In genomic region chr1:172832332-172832731, GRCh38 we compare ENCODE assay signal across 18 cellular contexts.
DNase-seq lines count a peak whose midpoint lies in the region; ATAC-seq and TF ChIP-seq lines count a peak whose summit lies in the region.
"Had no signal": no experiment of that assay in that cellular context is flagged by ENCODE, and none has a peak within 500 bp of the region (broad histone marks: within the 10 kb centered on the region; RNA-seq: fewer than 3 reads in every experiment).

No MANE protein-coding gene starts in this region.

- peak overlapping the region; percentile 19; the same call in 1 of the 2 replicates for H3K4me2 ChIP-seq in DND-41 (ENCODE audit: insufficient read depth, low read length)

- no peaks in the 10 kb centered on the region for H3K36me3 ChIP-seq in DND-41 (ENCODE audit: insufficient read depth, low read length)
- no peaks in the 10 kb centered on the region for H3K36me3 ChIP-seq in gastrocnemius medialis

- H3K27ac ChIP-seq in DND-41 (ENCODE audit: low read length) = peak overlapping the region; percentile 67
- H3K27ac ChIP-seq in gastrocnemius medialis = no peak overlapping the region
- H3K27ac ChIP-seq: C4-2B had no signal

- POLR2A ChIA-PET in activated CD8-positive, alpha-beta T cell treated with anti-CD3 and anti-CD28 coated beads, Interleukin-2, amount 10 ng/mL, durations not matched to agents 7 days and 5 days (lab: Charles Lee) = no interaction called here

- CTCF ChIA-PET in activated CD8-positive, alpha-beta T cell treated with anti-CD3 and anti-CD28 coated beads, Interleukin-2, amount 10 ng/mL, durations not matched to agents 7 days and 5 days (lab: Charles Lee) = interaction anchor here (1.3 kb wide), 1 partner anchor 370 kb away, joined by 3 read pairs; no protein-coding TSS in a partner anchor

- no peaks in the 10 kb centered on the region for H3K9me3 Mint-ChIP-seq in activated CD8-positive, alpha-beta T cell treated with anti-CD3 and anti-CD28 coated beads, Interleukin-2, amount 10 ng/mL, durations not matched to agents 7 days and 5 days (ENCODE audit: insufficient read depth)
- no peaks in the 10 kb centered on the region for H3K9me3 Mint-ChIP-seq in neural crest cell
- H3K9me3 Mint-ChIP-seq: H9 had no signal

- in situ Hi-C loops in gastrocnemius medialis (cut with MboI; ENCODE audit: low sequenced_read_pairs in 4 of 4) = no loop called here

- H3K27me3 ChIP-seq in DND-41 (ENCODE audit: insufficient read depth, low read length, poor library complexity) (no peaks in the 10 kb centered on the region), gastrocnemius medialis (no peaks in the 10 kb centered on the region)

- H3K79me2 ChIP-seq in DND-41 (ENCODE audit: insufficient read depth, low read length) = no peaks in the 10 kb centered on the region

- no peaks in the 10 kb centered on the region for H4K20me1 ChIP-seq in DND-41 (ENCODE audit: insufficient read depth, low read length)

- no peak overlapping the region for H3K4me3 Mint-ChIP-seq in activated CD8-positive, alpha-beta T cell treated with anti-CD3 and anti-CD28 coated beads, Interleukin-2, amount 10 ng/mL, durations not matched to agents 7 days and 5 days
- no peak overlapping the region for H3K4me3 Mint-ChIP-seq in neural crest cell
- H3K4me3 Mint-ChIP-seq: H9 had no signal

- H3K27ac Mint-ChIP-seq in activated CD8-positive, alpha-beta T cell treated with anti-CD3 and anti-CD28 coated beads, Interleukin-2, amount 10 ng/mL, durations not matched to agents 7 days and 5 days = peak overlapping the region; percentile 0
- peak overlapping the region; percentile 9 for H3K27ac Mint-ChIP-seq in neural crest cell (ENCODE audit: unreplicated experiment)
- H3K27ac Mint-ChIP-seq: H9 had no signal

- TF ChIP-seq POLR2A in gastrocnemius medialis (IDR thresholded peaks at IDR 0.05) = no peak

- peaks cover 65% of the 10 kb centered on the region for H3K4me1 ChIP-seq in DND-41 (ENCODE audit: insufficient read depth, low read length)
- H3K4me1 ChIP-seq in gastrocnemius medialis = no peaks in the 10 kb centered on the region

- H3K9ac ChIP-seq in DND-41 (ENCODE audit: low read depth, low read length) = 0 out of 2 replicates have a peak overlapping the region, but pooled peaks have one; percentile 3

- intact Hi-C loops in gastrocnemius medialis (cut with DNase I; ENCODE audit: low total_unique reads) = no loop called here

- H2AFZ ChIP-seq in DND-41 (ENCODE audit: low read depth, low read length) = no peak overlapping the region

- no peaks in the 10 kb centered on the region for H3K9me3 ChIP-seq in DND-41 (ENCODE audit: insufficient read depth, low read length, severe bottlenecking)
- no peaks in the 10 kb centered on the region for H3K9me3 ChIP-seq in gastrocnemius medialis

- TF ChIP-seq CTCF in DND-41 (IDR thresholded peaks at IDR 0.05; ENCODE audit: borderline replicate concordance, extremely low read depth, low read length, poor library complexity, severe bottlenecking) (no peak), neural crest cell (conservative IDR thresholded peaks at IDR 0.05) (no peak), GM20000 (IDR thresholded peaks at IDR 0.05; ENCODE audit: extremely low read depth, missing control alignments) (no peak), gastrocnemius medialis (IDR thresholded peaks at IDR 0.05 in 4 of 5, conservative IDR thresholded peaks at IDR 0.05 in 1 of 5) (no peak)

- DNase-seq in DND-41 = peak; percentile 81
- peak; percentile 29 for DNase-seq in activated CD8-positive, alpha-beta T cell treated with anti-CD3 and anti-CD28 coated beads, Interleukin-2, amount 10 ng/mL, durations not matched to agents 7 days and 5 days
- DNase-seq in neural crest cell (ENCODE audit: low read depth, low spot score) = no peak
- no peak for DNase-seq in GM19238 (ENCODE audit: insufficient read length, low spot score)
- DNase-seq in GM20000 (ENCODE audit: low spot score) = no peak
- no peak for DNase-seq in gastrocnemius medialis
- no peak for DNase-seq in HK-2 (ENCODE audit: unreplicated experiment)
- DNase-seq: DMS 273 treated with DMSO at 0.1 percent for 48 hours, H9, KG1, NCI-H1092, NCI-H146, NCI-H2081, NCI-H510A treated with DMSO at 0.1 percent for 48 hours, NCI-H82 had no signal

- peaks cover 54% of the 10 kb centered on the region for H3K4me1 Mint-ChIP-seq in activated CD8-positive, alpha-beta T cell treated with anti-CD3 and anti-CD28 coated beads, Interleukin-2, amount 10 ng/mL, durations not matched to agents 7 days and 5 days (ENCODE audit: low read depth)
- H3K4me1 Mint-ChIP-seq in neural crest cell = no peaks in the 10 kb centered on the region

- ATAC-seq in DND-41 (ENCODE audit: insufficient read depth, low read depth) (peak; percentile 75), HG03175 (IDR thresholded peaks at IDR 0.05; ENCODE audit: unreplicated experiment) (peak; percentile 46), gastrocnemius medialis (no peak)
- no peak for ATAC-seq in activated CD8-positive, alpha-beta T cell treated with anti-CD3 and anti-CD28 coated beads, Interleukin-2, amount 10 ng/mL, durations not matched to agents 7 days and 5 days
- ATAC-seq: Panc1 had no signal

- H3K4me3 ChIP-seq in DND-41 (ENCODE audit: low read depth in 1 of 2, low read length in 2 of 2) (no peak overlapping the region), gastrocnemius medialis (no peak overlapping the region)

- H3K36me3 Mint-ChIP-seq in activated CD8-positive, alpha-beta T cell treated with anti-CD3 and anti-CD28 coated beads, Interleukin-2, amount 10 ng/mL, durations not matched to agents 7 days and 5 days (ENCODE audit: low read depth) = peaks cover 16% of the 10 kb centered on the region
- H3K36me3 Mint-ChIP-seq in neural crest cell (ENCODE audit: low read depth) = no peaks in the 10 kb centered on the region

- peaks cover 2% of the 10 kb centered on the region for H3K27me3 Mint-ChIP-seq in activated CD8-positive, alpha-beta T cell treated with anti-CD3 and anti-CD28 coated beads, Interleukin-2, amount 10 ng/mL, durations not matched to agents 7 days and 5 days (ENCODE audit: low read depth)
- no peaks in the 10 kb centered on the region for H3K27me3 Mint-ChIP-seq in neural crest cell (ENCODE audit: low read depth)

Comparison
In these comparisons a context has a peak if more than half of its experiments do, and no peak if none do; other contexts are left out.
1. ATAC-seq: peak in DND-41 (single experiment) and HG03175 (single experiment); none in activated CD8-positive, alpha-beta T cell treated with anti-CD3 and anti-CD28 coated beads, Interleukin-2, amount 10 ng/mL, durations not matched to agents 7 days and 5 days (single experiment) and gastrocnemius medialis (0 of 2).
2. DNase-seq: peak in DND-41 (single experiment) and activated CD8-positive, alpha-beta T cell treated with anti-CD3 and anti-CD28 coated beads, Interleukin-2, amount 10 ng/mL, durations not matched to agents 7 days and 5 days (single experiment); none in neural crest cell (single experiment), GM19238 (single experiment), GM20000 (single experiment), gastrocnemius medialis (0 of 2) and HK-2 (single experiment).